Comparison of ENCODE assay signal across 9 cellular contexts in genomic region chr1:32449457-32449831, GRCh38. TPM values are rescaled to one million over a fixed set of nuclear protein-coding genes. Genes with fewer than 3 reads are reported as not detected.
DNase-seq lines count a peak whose midpoint lies in the region; ATAC-seq, FAIRE-seq and TF ChIP-seq lines count a peak whose summit lies in the region.
"Not testable (repeated sequence)": the region's sequence is repeated elsewhere in the genome, so short reads cannot be mapped to it uniquely, and the experiment has no call there.
"Had no signal": no experiment of that assay in that cellular context is flagged by ENCODE, and none has a peak within 500 bp of the region (broad histone marks: within the 10 kb centered on the region; RNA-seq: fewer than 3 reads in every experiment).

No MANE protein-coding gene starts in this region.

- not testable (repeated sequence) for H3K36me3 ChIP-seq in CD8-positive, alpha-beta memory T cell (ENCODE audit: insufficient read depth, low read length); HEK293 (ENCODE audit: control insufficient read depth in 2 of 2, insufficient read depth in 1 of 2, low read length in 2 of 2); Loucy (ENCODE audit: insufficient read depth, low read length); K562 (ENCODE audit: control insufficient read depth, insufficient read depth, low read length); HepG2 (replicated peaks in 1 of 2; ENCODE audit: control insufficient read depth in 1 of 2, insufficient read depth in 2 of 2, low read length in 2 of 2)

- not testable (repeated sequence) for H3K4me3 Mint-ChIP-seq in CD8-positive, alpha-beta memory T cell; stimulated activated naive B cell treated with anti-CD40 and anti-IgM and Interleukin-4, amounts not matched to agents 10 μg/mL and 1 μg/mL and 100 μg/mL, for 72 hours

- CTCF ChIA-PET in CD8-positive, alpha-beta memory T cell (lab: Charles Lee): not testable (repeated sequence)
- CTCF ChIA-PET in HEK293 (lab: Yijun Ruan, JAX): interaction anchor here (0.5 to 1.8 kb wide), 7 partner anchors 32 to 157 kb away, joined by 3 to 11 read pairs (median 3); no protein-coding TSS in a partner anchor
- CTCF ChIA-PET in K562 (lab: Yijun Ruan, JAX; ENCODE audit: low intra/inter-chr PET ratio): interaction anchor here (0.6 kb wide), 1 partner anchor 850 kb away, joined by 3 read pairs; no protein-coding TSS in a partner anchor
- CTCF ChIA-PET in HepG2 (lab: Yijun Ruan, JAX; ENCODE audit: low intra/inter-chr PET ratio, low total read pairs): interaction anchor here (1.1 kb wide), 1 partner anchor 71 kb away, joined by 3 read pairs; no protein-coding TSS in a partner anchor

- H3K27me3 ChIP-seq in CD8-positive, alpha-beta memory T cell (ENCODE audit: insufficient read depth, low read length, poor library complexity, severe bottlenecking); Loucy (ENCODE audit: insufficient read depth, low read length, poor library complexity, severe bottlenecking); HepG2 (ENCODE audit: control insufficient read depth in 1 of 2, insufficient read depth in 2 of 2, low read length in 2 of 2): not testable (repeated sequence)
- H3K27me3 ChIP-seq in K562 (ENCODE audit: control insufficient read depth in 2 of 2, insufficient read depth in 2 of 2, low read length in 2 of 2): peaks cover 18 to 21% of the 10 kb centered on the region in 2 experiments; a peak in 4 of 5 replicates

- H3K9me1 ChIP-seq in K562 (ENCODE audit: control insufficient read depth, insufficient read depth, low read length): not testable (repeated sequence)

- not testable (repeated sequence) for H3K36me3 Mint-ChIP-seq in CD8-positive, alpha-beta memory T cell
- H3K36me3 Mint-ChIP-seq in stimulated activated naive B cell treated with anti-CD40 and anti-IgM and Interleukin-4, amounts not matched to agents 10 μg/mL and 1 μg/mL and 100 μg/mL, for 72 hours: peaks cover 4 to 15% of the 10 kb centered on the region in 2 donors

- TF ChIP-seq EP300 in K562 (IDR thresholded peaks at IDR 0.05; ENCODE audit: low read length); HepG2 (IDR thresholded peaks at IDR 0.05; ENCODE audit: low read depth in 2 of 2, low read length in 2 of 2); HepG2 (CRISPR knock-in tag; IDR thresholded peaks at IDR 0.05; ENCODE audit: borderline replicate concordance): not testable (repeated sequence)

- ATAC-seq in K562: peak; percentile 11; the same call in 1 of the 3 replicates
- ATAC-seq in HepG2; stimulated activated naive B cell treated with anti-CD40 and anti-IgM and Interleukin-4, amounts not matched to agents 10 μg/mL and 1 μg/mL and 100 μg/mL, for 72 hours (replicated peaks): not testable (repeated sequence)

- H3K4me1 Mint-ChIP-seq in CD8-positive, alpha-beta memory T cell; stimulated activated naive B cell treated with anti-CD40 and anti-IgM and Interleukin-4, amounts not matched to agents 10 μg/mL and 1 μg/mL and 100 μg/mL, for 72 hours: not testable (repeated sequence)

- not testable (repeated sequence) for H3K9me3 ChIP-seq in CD8-positive, alpha-beta memory T cell (ENCODE audit: low read length); HEK293 (ENCODE audit: control insufficient read depth, insufficient read depth, low read depth, low read length); Loucy (ENCODE audit: insufficient read depth, low read depth, low read length); K562 (replicated peaks; ENCODE audit: control insufficient read depth, insufficient read depth, low read depth, low read length); HepG2 (ENCODE audit: low read length)

- not testable (repeated sequence) for H3K79me2 ChIP-seq in Loucy (ENCODE audit: insufficient read depth, low read length); K562 (ENCODE audit: control insufficient read depth, insufficient read depth, low read length); HepG2 (ENCODE audit: insufficient read depth, low read length)

- H4K20me1 ChIP-seq in Loucy (ENCODE audit: insufficient read depth, low read length, poor library complexity, severe bottlenecking); K562 (replicated peaks; ENCODE audit: control insufficient read depth, insufficient read depth, low read length); HepG2 (ENCODE audit: insufficient read depth, low read length): not testable (repeated sequence)

- not testable (repeated sequence) for H3K9ac ChIP-seq in Loucy (ENCODE audit: low read depth, low read length, poor library complexity, severe bottlenecking); K562 (ENCODE audit: insufficient read depth in 1 of 2, low read depth in 2 of 2, low read length in 2 of 2); HepG2 (ENCODE audit: insufficient read depth, low read depth, low read length)

- intact Hi-C loops in K562 (cut with micrococcal nuclease): loop anchor here (2.0 to 5.0 kb wide), 6 partner anchors 53 to 421 kb away; partner anchors contain the start of genes FNDC5 and SYNC
- intact Hi-C loops in HepG2 (cut with micrococcal nuclease; ENCODE audit: unreplicated experiment): loop anchor here (5.0 kb wide), 1 partner anchor 47 kb away; no protein-coding TSS in a partner anchor

- BruUV-seq in K562 (replicated peaks; lab: Mats Ljungman, UMichigan): not testable (repeated sequence)
- TSS peak; percentile 98 for BruUV-seq in HepG2 (replicated peaks; lab: Mats Ljungman, UMichigan)

- not testable (repeated sequence) for H2AFZ ChIP-seq in Loucy (ENCODE audit: low read length); K562 (ENCODE audit: low read depth, low read length); HepG2 (ENCODE audit: low read length)

- POLR2A ChIA-PET in CD8-positive, alpha-beta memory T cell (lab: Charles Lee): not testable (repeated sequence)
- POLR2A ChIA-PET in HEK293 (lab: Yijun Ruan, JAX) (interaction anchor here (1.4 kb wide), 1 partner anchor 201 kb away, joined by 3 read pairs; the partner anchor contains the start of genes RBBP4 and ZBTB8OS), K562 (lab: Yijun Ruan, JAX) (interaction anchor here (0.6 to 1.8 kb wide), 5 partner anchors 20 to 677 kb away, joined by 3 to 4 read pairs (median 4); no protein-coding TSS in a partner anchor), HepG2 (lab: Yijun Ruan, JAX) (interaction anchor here (0.5 to 1.8 kb wide), 12 partner anchors 22 to 461 kb away, joined by 3 to 13 read pairs (median 5); partner anchors contain the start of genes BSDC1, KHDRBS1, RBBP4 and TMEM39B)

- not testable (repeated sequence) for DNase-seq in CD8-positive, alpha-beta memory T cell; K562 (ENCODE audit: extremely low read depth in 1 of 4, low spot score in 3 of 4); HepG2 (ENCODE audit: low spot score); stimulated activated naive B cell treated with anti-CD40 and anti-IgM and Interleukin-4, amounts not matched to agents 10 μg/mL and 1 μg/mL and 100 μg/mL, for 72 hours
- DNase-seq in cerebellar cortex (ENCODE audit: low spot score): peak; percentile 17

- H3K27ac Mint-ChIP-seq in CD8-positive, alpha-beta memory T cell: not testable (repeated sequence)
- H3K27ac Mint-ChIP-seq in stimulated activated naive B cell treated with anti-CD40 and anti-IgM and Interleukin-4, amounts not matched to agents 10 μg/mL and 1 μg/mL and 100 μg/mL, for 72 hours: peak overlapping the region; percentile 56

- peaks cover 0 to 11% (median 8%) of the 10 kb centered on the region in 5 donors for H3K9me3 Mint-ChIP-seq in CD8-positive, alpha-beta memory T cell
- H3K9me3 Mint-ChIP-seq in stimulated activated naive B cell treated with anti-CD40 and anti-IgM and Interleukin-4, amounts not matched to agents 10 μg/mL and 1 μg/mL and 100 μg/mL, for 72 hours: peaks cover 7 to 16% of the 10 kb centered on the region in 2 donors

- H3K27ac ChIP-seq in CD8-positive, alpha-beta memory T cell (ENCODE audit: low read depth, low read length): peak overlapping the region; percentile 39
- not testable (repeated sequence) for H3K27ac ChIP-seq in HEK293 (ENCODE audit: extremely low read depth, low read depth, low read length); K562 (ENCODE audit: extremely low read depth, low read depth, low read length); HepG2 (ENCODE audit: extremely low read length, insufficient read depth, low read length)

- H3K4me3 ChIP-seq in CD8-positive, alpha-beta memory T cell (ENCODE audit: low read length); HEK293 (ENCODE audit: low read depth, low read length); Loucy (ENCODE audit: low read length, poor library complexity, severe bottlenecking); K562: not testable (repeated sequence)
- peak overlapping the region in 1 of 3 experiments; percentile 61; a peak in 1 of 6 replicates for H3K4me3 ChIP-seq in HepG2 (replicated peaks in 1 of 3; ENCODE audit: insufficient read depth in 1 of 3, low read depth in 2 of 3, low read length in 3 of 3)

- TF ChIP-seq POLR2A in K562 (conservative IDR thresholded peaks at IDR 0.05); HepG2 (IDR thresholded peaks at IDR 0.05; ENCODE audit: insufficient read depth in 1 of 2, low read depth in 2 of 2, low read length in 2 of 2): not testable (repeated sequence)

- not testable (repeated sequence) for TF ChIP-seq RAD21 in K562 (CRISPR knock-in tag; conservative IDR thresholded peaks at IDR 0.05 in 1 of 2, IDR thresholded peaks at IDR 0.05 in 1 of 2); HepG2 (CRISPR knock-in tag; IDR thresholded peaks at IDR 0.05)

- not testable (repeated sequence) for H3F3A ChIP-seq in Loucy (ENCODE audit: low read depth)

- not testable (repeated sequence) for FAIRE-seq in K562 (lab: Jason Lieb, UNC); HepG2 (lab: Jason Lieb, UNC)

- WGBS in K562 (ENCODE audit: insufficient coverage, low coverage, missing lambda C conversion rate): 41% methylated on average over 5 of the region's 5 CpGs
- 44% methylated on average over 5 of the region's 5 CpGs for WGBS in HepG2 (ENCODE audit: low lambda C conversion rate)

- H3K4me1 ChIP-seq in CD8-positive, alpha-beta memory T cell (ENCODE audit: insufficient read depth, low read length); HEK293 (ENCODE audit: control insufficient read depth, insufficient read depth, low read length); Loucy (ENCODE audit: insufficient read depth, low read length, poor library complexity, severe bottlenecking); K562 (replicated peaks in 1 of 2; ENCODE audit: control insufficient read depth in 2 of 2, insufficient read depth in 2 of 2, low read length in 2 of 2): not testable (repeated sequence)
- H3K4me1 ChIP-seq in HepG2 (ENCODE audit: insufficient read depth, low read length): peaks cover 26% of the 10 kb centered on the region

- in situ Hi-C loops in K562 (cut with MboI); HepG2 (cut with HindIII; ENCODE audit: extremely low pct_ligation_motif_present, low pct_unique_long_range_greater_than_20kb): not testable (repeated sequence)

- not testable (repeated sequence) for H3K4me2 ChIP-seq in Loucy (ENCODE audit: low read depth, low read length, poor library complexity, severe bottlenecking); K562 (ENCODE audit: insufficient read depth, low read length)
- peak overlapping the region; percentile 100; the same call in 1 of the 2 replicates for H3K4me2 ChIP-seq in HepG2 (ENCODE audit: low read depth, low read length)

- TF ChIP-seq CTCF in HEK293 (tag by site-specific recombination; IDR thresholded peaks at IDR 0.05); K562 (IDR thresholded peaks at IDR 0.05 in 2 of 3, conservative IDR thresholded peaks at IDR 0.05 in 1 of 3; ENCODE audit: insufficient read depth in 2 of 3, low read depth in 1 of 3, low read length in 3 of 3); HepG2 (CRISPR knock-in tag; IDR thresholded peaks at IDR 0.05): not testable (repeated sequence)
- 0 out of 2 replicates have a peak, but pooled peaks have one; percentile 4 for TF ChIP-seq CTCF in Loucy (conservative IDR thresholded peaks at IDR 0.05; ENCODE audit: low read length)

- peaks cover 14 to 35% of the 10 kb centered on the region in 2 donors for H3K27me3 Mint-ChIP-seq in CD8-positive, alpha-beta memory T cell
- H3K27me3 Mint-ChIP-seq in stimulated activated naive B cell treated with anti-CD40 and anti-IgM and Interleukin-4, amounts not matched to agents 10 μg/mL and 1 μg/mL and 100 μg/mL, for 72 hours: peaks cover 30 to 34% of the 10 kb centered on the region in 2 donors

- not testable (repeated sequence) for H3K9me2 ChIP-seq in Loucy (replicated peaks; ENCODE audit: low read depth, low read length)

RNA-seq across cellular contexts. Expression of gene ZBTB8B, which starts 15.4 kb away (rescaled TPM):
- total RNA-seq in CD8-positive, alpha-beta memory T cell: not detected
- not detected for polyA plus RNA-seq in CD8-positive, alpha-beta memory T cell
- not detected in 2 replicates for total RNA-seq in K562 (2011; cell fraction: chromatin; rRNA removed; ENCODE audit: low replicate concordance)
- not detected in 2 replicates for total RNA-seq in K562 (2011; cell fraction: nucleolus; rRNA removed)
- not detected in 2 replicates for total RNA-seq in K562 (2011; cell fraction: nucleoplasm; rRNA removed)
- total RNA-seq in K562 (2014; rRNA removed) (under 0.01 TPM in 1 of 2 replicates, not detected in the other), K562 (2014; rRNA removed; fragmentation: Illumina TruSeq; extraction: Trizol) (not detected in 2 replicates), K562 (2015; rRNA removed; fragmentation: Illumina TruSeq; extraction: Trizol) (not detected in 2 replicates), K562 (2021) (not detected in 2 replicates), HepG2 (2016; rRNA removed; fragmentation: Illumina TruSeq; extraction: Trizol) (0.01 and 0.02 TPM in 2 replicates)
- polyA plus RNA-seq in K562 (2011; rRNA removed) (not detected in 2 replicates), K562 (2014; fragmentation: Illumina TruSeq; extraction: Trizol) (not detected in 2 replicates), K562 (2014; fragmentation: Nextera tagmentation; extraction: Ambion mirVana) (not detected), K562 (2014; rRNA removed) (not detected in 2 replicates), HepG2 (2011; rRNA removed) (under 0.01 TPM in 1 of 2 replicates, not detected in the other)
- not detected in 2 replicates for polyA plus RNA-seq in K562 (2011; cell fraction: cytosol; rRNA removed)
- not detected in 2 replicates for polyA plus RNA-seq in K562 (2011; cell fraction: nucleus; rRNA removed)
- 0.01 TPM in 1 of 2 replicates, not detected in the other for polyA plus RNA-seq in K562 (2012)
- not detected in 2 replicates for polyA minus RNA-seq in K562 (2011; rRNA and poly(A)+ RNA removed)
- polyA minus RNA-seq in K562 (2011; cell fraction: cytosol; rRNA and poly(A)+ RNA removed): not detected in 2 replicates
- not detected in 2 replicates for polyA minus RNA-seq in K562 (2011; cell fraction: nucleus; rRNA and poly(A)+ RNA removed)
- total RNA-seq in HepG2 (2016; cell fraction: cytosol; rRNA removed; fragmentation: Illumina TruSeq; extraction: Trizol; ENCODE audit: low read depth): under 0.01 TPM in 1 of 2 replicates, not detected in the other
- 0.02 and 0.03 TPM in 2 replicates for total RNA-seq in HepG2 (2016; cell fraction: insoluble cytoplasmic fraction; rRNA removed; fragmentation: Illumina TruSeq; extraction: Trizol)
- under 0.01 TPM in 1 of 2 replicates, not detected in the other for total RNA-seq in HepG2 (2016; cell fraction: membrane; rRNA removed; fragmentation: Illumina TruSeq; extraction: Trizol)
- not detected in 2 replicates for total RNA-seq in HepG2 (2016; cell fraction: nucleus; rRNA removed; fragmentation: Illumina TruSeq; extraction: Trizol)
- not detected in 2 replicates for polyA plus RNA-seq in HepG2 (2011; cell fraction: cytosol; rRNA removed)
- 0.02 TPM in 1 of 2 replicates, not detected in the other for polyA plus RNA-seq in HepG2 (2011; cell fraction: nucleus; rRNA removed)
- polyA plus RNA-seq in HepG2 (2012): not detected in 2 replicates
- polyA plus RNA-seq in HepG2 (2016; cell fraction: cytosol; fragmentation: Illumina TruSeq; extraction: Trizol; ENCODE audit: low read depth): not detected in 2 replicates
- polyA plus RNA-seq in HepG2 (2016; cell fraction: insoluble cytoplasmic fraction; fragmentation: Illumina TruSeq; extraction: Trizol; ENCODE audit: low read depth): 0.02 TPM in 1 of 2 replicates, not detected in the other
- 0.01 TPM in 1 of 2 replicates, not detected in the other for polyA plus RNA-seq in HepG2 (2016; cell fraction: membrane; fragmentation: Illumina TruSeq; extraction: Trizol; ENCODE audit: low read depth)
- 0.03 TPM in 1 of 2 replicates, not detected in the other for polyA plus RNA-seq in HepG2 (2016; cell fraction: nucleus; fragmentation: Illumina TruSeq; extraction: Trizol; ENCODE audit: insufficient read depth, low read depth)
- polyA minus RNA-seq in HepG2 (2011; rRNA and poly(A)+ RNA removed; ENCODE audit: low replicate concordance): not detected in 2 replicates
- not detected in 2 replicates for polyA minus RNA-seq in HepG2 (2011; cell fraction: cytosol; rRNA and poly(A)+ RNA removed)
- not detected in 2 replicates for polyA minus RNA-seq in HepG2 (2011; cell fraction: nucleus; rRNA and poly(A)+ RNA removed)
- total RNA-seq: CD8-positive, alpha-beta T cell had no signal
- polyA plus RNA-seq: AG04450 had no signal

RNA-seq across cellular contexts. Expression of gene BSDC1, which starts 55.2 kb away (rescaled TPM):
- 10 to 100 TPM; 35.1 to 37.6 TPM for total RNA-seq in CD8-positive, alpha-beta memory T cell
- polyA plus RNA-seq in CD8-positive, alpha-beta memory T cell: 50.0 TPM
- total RNA-seq in K562 (2011; cell fraction: chromatin; rRNA removed; ENCODE audit: low replicate concordance): 333 and 446 TPM in 2 replicates
- total RNA-seq in K562 (2011; cell fraction: nucleolus; rRNA removed): 231 TPM in 2 replicates
- 315 and 386 TPM in 2 replicates for total RNA-seq in K562 (2011; cell fraction: nucleoplasm; rRNA removed)
- total RNA-seq in K562 (2014; rRNA removed) (73.1 and 81.0 TPM in 2 replicates), K562 (2014; rRNA removed; fragmentation: Illumina TruSeq; extraction: Trizol) (60.4 and 68.5 TPM in 2 replicates), K562 (2015; rRNA removed; fragmentation: Illumina TruSeq; extraction: Trizol) (44.0 and 45.1 TPM in 2 replicates), K562 (2021) (73.6 and 84.8 TPM in 2 replicates), HepG2 (2016; rRNA removed; fragmentation: Illumina TruSeq; extraction: Trizol) (33.2 and 40.3 TPM in 2 replicates)
- polyA plus RNA-seq in K562 (2011; rRNA removed) (91.6 and 125 TPM in 2 replicates), K562 (2014; fragmentation: Illumina TruSeq; extraction: Trizol) (92.9 and 96.8 TPM in 2 replicates), K562 (2014; fragmentation: Nextera tagmentation; extraction: Ambion mirVana) (10 to 100 TPM; 10.2 to 14.7 TPM), K562 (2014; rRNA removed) (94.7 and 100 TPM in 2 replicates), HepG2 (2011; rRNA removed) (64.2 and 81.8 TPM in 2 replicates)
- polyA plus RNA-seq in K562 (2011; cell fraction: cytosol; rRNA removed): 59.5 and 90.3 TPM in 2 replicates
- 211 and 227 TPM in 2 replicates for polyA plus RNA-seq in K562 (2011; cell fraction: nucleus; rRNA removed)
- 57.3 and 88.0 TPM in 2 replicates for polyA plus RNA-seq in K562 (2012)
- polyA minus RNA-seq in K562 (2011; rRNA and poly(A)+ RNA removed): 52.5 and 61.4 TPM in 2 replicates
- 25.3 and 34.6 TPM in 2 replicates for polyA minus RNA-seq in K562 (2011; cell fraction: cytosol; rRNA and poly(A)+ RNA removed)
- 62.3 and 95.3 TPM in 2 replicates for polyA minus RNA-seq in K562 (2011; cell fraction: nucleus; rRNA and poly(A)+ RNA removed)
- total RNA-seq in HepG2 (2016; cell fraction: cytosol; rRNA removed; fragmentation: Illumina TruSeq; extraction: Trizol; ENCODE audit: low read depth): 10.7 and 10.9 TPM in 2 replicates
- total RNA-seq in HepG2 (2016; cell fraction: insoluble cytoplasmic fraction; rRNA removed; fragmentation: Illumina TruSeq; extraction: Trizol): 35.8 and 41.1 TPM in 2 replicates
- total RNA-seq in HepG2 (2016; cell fraction: membrane; rRNA removed; fragmentation: Illumina TruSeq; extraction: Trizol): 15.7 and 16.3 TPM in 2 replicates
- total RNA-seq in HepG2 (2016; cell fraction: nucleus; rRNA removed; fragmentation: Illumina TruSeq; extraction: Trizol): 35.4 and 45.5 TPM in 2 replicates
- 39.7 and 41.1 TPM in 2 replicates for polyA plus RNA-seq in HepG2 (2011; cell fraction: cytosol; rRNA removed)
- 145 and 160 TPM in 2 replicates for polyA plus RNA-seq in HepG2 (2011; cell fraction: nucleus; rRNA removed)
- 41.1 and 50.3 TPM in 2 replicates for polyA plus RNA-seq in HepG2 (2012)
- 2.1 and 2.8 TPM in 2 replicates for polyA plus RNA-seq in HepG2 (2016; cell fraction: cytosol; fragmentation: Illumina TruSeq; extraction: Trizol; ENCODE audit: low read depth)
- 28.1 and 29.2 TPM in 2 replicates for polyA plus RNA-seq in HepG2 (2016; cell fraction: insoluble cytoplasmic fraction; fragmentation: Illumina TruSeq; extraction: Trizol; ENCODE audit: low read depth)
- polyA plus RNA-seq in HepG2 (2016; cell fraction: membrane; fragmentation: Illumina TruSeq; extraction: Trizol; ENCODE audit: low read depth): 5.8 and 6.2 TPM in 2 replicates
- 54.5 and 62.2 TPM in 2 replicates for polyA plus RNA-seq in HepG2 (2016; cell fraction: nucleus; fragmentation: Illumina TruSeq; extraction: Trizol; ENCODE audit: insufficient read depth, low read depth)
- 42.3 and 46.5 TPM in 2 replicates for polyA minus RNA-seq in HepG2 (2011; rRNA and poly(A)+ RNA removed; ENCODE audit: low replicate concordance)
- 22.8 and 24.4 TPM in 2 replicates for polyA minus RNA-seq in HepG2 (2011; cell fraction: cytosol; rRNA and poly(A)+ RNA removed)
- 68.5 and 83.3 TPM in 2 replicates for polyA minus RNA-seq in HepG2 (2011; cell fraction: nucleus; rRNA and poly(A)+ RNA removed)
